In genomic region chr9:127561491-127562270, GRCh38 we compare ENCODE assay signal across 8 cellular contexts. TPM values are rescaled to one million over a fixed set of nuclear protein-coding genes. Genes with fewer than 3 reads are reported as not detected.
DNase-seq lines count a peak whose midpoint lies in the region; ATAC-seq, FAIRE-seq and TF ChIP-seq lines count a peak whose summit lies in the region.

No MANE protein-coding gene starts in this region.

- peak overlapping the region; percentile 40; the same call in 1 of the 2 replicates for H2AFZ ChIP-seq in K562 (ENCODE audit: low read depth, low read length)
- no peak overlapping the region for H2AFZ ChIP-seq in keratinocyte (ENCODE audit: control insufficient read depth, low read length)

- DNase-seq in NCI-H226 (peak; percentile 99), K562 (ENCODE audit: extremely low read depth in 1 of 4, low spot score in 3 of 4) (peak; percentile 75 to 85 (median 80)), keratinocyte (ENCODE audit: low read depth, low spot score) (peak; percentile 99), suprapubic skin (ENCODE audit: low spot score in 2 of 2) (peak; percentile 95), GM12892 (ENCODE audit: insufficient read length) (no peak)

- in situ Hi-C loops in K562 (cut with MboI), result no loop called here

- CTCF ChIA-PET in K562 (lab: Yijun Ruan, JAX; ENCODE audit: low intra/inter-chr PET ratio), result no interaction called here

- H3K4me1 ChIP-seq in K562 (replicated peaks in 1 of 2; ENCODE audit: control insufficient read depth in 2 of 2, insufficient read depth in 2 of 2, low read length in 2 of 2) (peaks cover 37 to 50% of the 10 kb centered on the region in 2 experiments), keratinocyte (ENCODE audit: control insufficient read depth, extremely low read depth, insufficient read depth, low read length) (peaks cover 86% of the 10 kb centered on the region), suprapubic skin (peaks cover 93% of the 10 kb centered on the region)

- ATAC-seq in K562, result peak; percentile 92
- no peak for ATAC-seq in GM21723 (IDR thresholded peaks at IDR 0.05; ENCODE audit: unreplicated experiment)
- no peak for ATAC-seq in HG03354 (IDR thresholded peaks at IDR 0.05; ENCODE audit: poor library complexity, severe bottlenecking, unreplicated experiment)

- no peak for TF ChIP-seq RAD21 in K562 (CRISPR knock-in tag; conservative IDR thresholded peaks at IDR 0.05 in 1 of 2, IDR thresholded peaks at IDR 0.05 in 1 of 2)

- no peak for TF ChIP-seq POLR2A in K562 (conservative IDR thresholded peaks at IDR 0.05)
- TF ChIP-seq POLR2A in suprapubic skin (IDR thresholded peaks at IDR 0.05), result no peak
- no peak for TF ChIP-seq POLR2A in GM12892 (IDR thresholded peaks at IDR 0.05; ENCODE audit: low read depth, low read length)

- no peaks in the 10 kb centered on the region for H3K9me3 ChIP-seq in K562 (replicated peaks; ENCODE audit: control insufficient read depth, insufficient read depth, low read depth, low read length)
- H3K9me3 ChIP-seq in keratinocyte (ENCODE audit: control insufficient read depth, low read depth, low read length), result no peaks in the 10 kb centered on the region
- H3K9me3 ChIP-seq in suprapubic skin, result no peaks in the 10 kb centered on the region

- H3K4me3 ChIP-seq in K562, result no peak overlapping the region; the same call in 1 of the 2 replicates
- peak overlapping the region in 1 of 3 experiments; percentile 15 for H3K4me3 ChIP-seq in keratinocyte (ENCODE audit: control insufficient read depth in 2 of 3, extremely low read depth in 1 of 3, insufficient read depth in 2 of 3, low read depth in 1 of 3, low read length in 3 of 3)
- no peak overlapping the region for H3K4me3 ChIP-seq in suprapubic skin

- peak overlapping the region; percentile 22 for H3K27ac ChIP-seq in C4-2B
- H3K27ac ChIP-seq in K562 (ENCODE audit: extremely low read depth, low read depth, low read length), result peak overlapping the region; percentile 72; the same call in 2 of the 3 replicates
- peak overlapping the region; percentile 80 for H3K27ac ChIP-seq in keratinocyte (ENCODE audit: control insufficient read depth, insufficient read depth, low read length)
- peak overlapping the region; percentile 82 for H3K27ac ChIP-seq in suprapubic skin

- 15% methylated on average over 14 of the region's 16 CpGs for WGBS in K562 (ENCODE audit: insufficient coverage, low coverage, missing lambda C conversion rate)
- 16% methylated on average over 16 of the region's 16 CpGs for WGBS in suprapubic skin

- POLR2A ChIA-PET in K562 (lab: Yijun Ruan, JAX), result interaction anchor here (0.6 to 2.1 kb wide), 4 partner anchors 8 to 449 kb away, joined by 3 to 10 read pairs (median 4); no protein-coding TSS in a partner anchor

- H3K9me1 ChIP-seq in K562 (ENCODE audit: control insufficient read depth, insufficient read depth, low read length) (no peaks in the 10 kb centered on the region), keratinocyte (ENCODE audit: control insufficient read depth, extremely low read depth, insufficient read depth, low read length) (peaks cover 3% of the 10 kb centered on the region)

- peak; percentile 96 for FAIRE-seq in K562 (lab: Jason Lieb, UNC)
- peak; percentile 95 for FAIRE-seq in keratinocyte (lab: Jason Lieb, UNC)
- no peak for FAIRE-seq in GM12892 (lab: Jason Lieb, UNC)

- peak; percentile 35; the same call in 1 of the 2 replicates for TF ChIP-seq EP300 in K562 (IDR thresholded peaks at IDR 0.05; ENCODE audit: low read length)
- TF ChIP-seq EP300 in suprapubic skin (IDR thresholded peaks at IDR 0.05), result no peak

- H3K79me2 ChIP-seq in K562 (ENCODE audit: control insufficient read depth, insufficient read depth, low read length) (peaks cover 89% of the 10 kb centered on the region), keratinocyte (ENCODE audit: control insufficient read depth, insufficient read depth, low read length) (peaks cover 91% of the 10 kb centered on the region)

- peak overlapping the region; percentile 56 for H3K4me2 ChIP-seq in K562 (ENCODE audit: insufficient read depth, low read length)
- peak overlapping the region; percentile 78 for H3K4me2 ChIP-seq in keratinocyte (ENCODE audit: control insufficient read depth, extremely low read depth, insufficient read depth, low read depth, low read length)

- H3K27me3 ChIP-seq in K562 (ENCODE audit: control insufficient read depth in 2 of 2, insufficient read depth in 2 of 2, low read length in 2 of 2) (no peaks in the 10 kb centered on the region), keratinocyte (ENCODE audit: control insufficient read depth, extremely low read depth, insufficient read depth, low read length) (no peaks in the 10 kb centered on the region), suprapubic skin (no peaks in the 10 kb centered on the region)

- no peak for TF ChIP-seq CTCF in C4-2B (conservative IDR thresholded peaks at IDR 0.05)
- TF ChIP-seq CTCF in K562 (IDR thresholded peaks at IDR 0.05 in 2 of 3, conservative IDR thresholded peaks at IDR 0.05 in 1 of 3; ENCODE audit: insufficient read depth in 2 of 3, low read depth in 1 of 3, low read length in 3 of 3), result no peak
- no peak for TF ChIP-seq CTCF in keratinocyte (optimal IDR thresholded peaks at IDR 0.05 in 1 of 3, IDR thresholded peaks at IDR 0.05 in 1 of 3, conservative IDR thresholded peaks at IDR 0.05 in 1 of 3; ENCODE audit: extremely low read depth in 1 of 3, insufficient read depth in 2 of 3, low read length in 3 of 3)
- no peak for TF ChIP-seq CTCF in suprapubic skin (IDR thresholded peaks at IDR 0.05)

- no TSS peak for BruUV-seq in K562 (replicated peaks; lab: Mats Ljungman, UMichigan)

- H3K36me3 ChIP-seq in K562 (ENCODE audit: control insufficient read depth, insufficient read depth, low read length), result peaks cover 72% of the 10 kb centered on the region; the same call in 2 of the 3 replicates
- H3K36me3 ChIP-seq in keratinocyte (ENCODE audit: control insufficient read depth in 2 of 2, extremely low read depth in 1 of 2, insufficient read depth in 2 of 2, low read length in 2 of 2), result peaks cover 40 to 65% of the 10 kb centered on the region in 2 experiments
- H3K36me3 ChIP-seq in suprapubic skin, result peaks cover 7% of the 10 kb centered on the region

- H4K20me1 ChIP-seq in K562 (replicated peaks; ENCODE audit: control insufficient read depth, insufficient read depth, low read length) (peaks cover 20% of the 10 kb centered on the region), keratinocyte (ENCODE audit: control insufficient read depth, extremely low read depth, insufficient read depth, low read length) (peaks cover 17% of the 10 kb centered on the region)

- intact Hi-C loops in K562 (cut with micrococcal nuclease), result no loop called here

- dilution Hi-C loops in keratinocyte (cut with MboI; ENCODE audit: extremely low pct_ligation_motif_present, low sequenced_read_pairs), result no loop called here

- H3K9ac ChIP-seq in K562 (ENCODE audit: insufficient read depth in 1 of 2, low read depth in 2 of 2, low read length in 2 of 2) (peak overlapping the region; percentile 17 to 70; a peak in 2 of 4 replicates), keratinocyte (ENCODE audit: control insufficient read depth, extremely low read depth, insufficient read depth, low read length) (peak overlapping the region; percentile 7)

TF ChIP-seq in K562, 482 proteins besides CTCF, POLR2A, EP300 and RAD21 (continues in another document):
- TF ChIP-seq ZBTB7A (IDR thresholded peaks at IDR 0.05; ENCODE audit: borderline replicate concordance, control insufficient read depth, low read depth, low read length) (peak; percentile 85; the same call in 1 of the 2 replicates), SMARCA4 (IDR thresholded peaks at IDR 0.05) (peak; percentile 90), BRF1 (IDR thresholded peaks at IDR 0.05; ENCODE audit: borderline replicate concordance, extremely low read depth, insufficient read length) (no peak), PREB (CRISPR knock-in tag; IDR thresholded peaks at IDR 0.05) (0 out of 2 replicates have a peak, but pooled peaks have one; percentile 25)

RNA-seq across cellular contexts. Expression of gene STXBP1, which starts 50.4 kb away (rescaled TPM):
- 36.4 and 43.1 TPM in 2 replicates for total RNA-seq in K562 (2011; cell fraction: chromatin; rRNA removed; ENCODE audit: low replicate concordance)
- 15.3 and 19.2 TPM in 2 replicates for total RNA-seq in K562 (2011; cell fraction: nucleolus; rRNA removed)
- total RNA-seq in K562 (2011; cell fraction: nucleoplasm; rRNA removed), result 30.8 and 40.9 TPM in 2 replicates
- total RNA-seq in K562 (2014; rRNA removed) (9.7 and 14.7 TPM in 2 replicates), K562 (2014; rRNA removed; fragmentation: Illumina TruSeq; extraction: Trizol) (5.6 and 6.0 TPM in 2 replicates), K562 (2015; rRNA removed; fragmentation: Illumina TruSeq; extraction: Trizol) (4.4 and 4.6 TPM in 2 replicates), K562 (2021) (32.5 and 35.1 TPM in 2 replicates), suprapubic skin (10 to 100 TPM; 18.4 to 28.2 (median 24.5) TPM)
- polyA plus RNA-seq in K562 (2011; rRNA removed) (11.1 and 15.9 TPM in 2 replicates), K562 (2014; fragmentation: Illumina TruSeq; extraction: Trizol) (20.2 and 23.8 TPM in 2 replicates), K562 (2014; fragmentation: Nextera tagmentation; extraction: Ambion mirVana) (1 to 10 TPM; 6.2 to 8.1 TPM), K562 (2014; rRNA removed) (10.9 and 12.7 TPM in 2 replicates), keratinocyte (7.8 to 22.2 TPM (median 17.1 TPM) in 3 replicates)
- polyA plus RNA-seq in K562 (2011; cell fraction: cytosol; rRNA removed), result 9.6 and 10.4 TPM in 2 replicates
- 19.9 and 22.9 TPM in 2 replicates for polyA plus RNA-seq in K562 (2011; cell fraction: nucleus; rRNA removed)
- 24.2 and 28.8 TPM in 2 replicates for polyA plus RNA-seq in K562 (2012)
- polyA minus RNA-seq in K562 (2011; rRNA and poly(A)+ RNA removed), result 9.1 and 12.1 TPM in 2 replicates
- 15.6 and 23.9 TPM in 2 replicates for polyA minus RNA-seq in K562 (2011; cell fraction: cytosol; rRNA and poly(A)+ RNA removed)
- polyA minus RNA-seq in K562 (2011; cell fraction: nucleus; rRNA and poly(A)+ RNA removed), result 7.0 and 13.6 TPM in 2 replicates
- polyA plus RNA-seq in keratinocyte (2011; ENCODE audit: low read depth), result 19.1 TPM
- 26.8 and 30.2 TPM in 2 replicates for polyA plus RNA-seq in keratinocyte (2011; cell fraction: cytosol; rRNA removed)
- 37.0 and 43.4 TPM in 2 replicates for polyA plus RNA-seq in keratinocyte (2011; cell fraction: nucleus; rRNA removed)
- polyA plus RNA-seq in keratinocyte (2012; ENCODE audit: low replicate concordance), result 22.7 and 30.0 TPM in 2 replicates
- polyA minus RNA-seq in keratinocyte, result 18.2 to 43.8 TPM (median 24.5 TPM) in 3 replicates
- 21.1 TPM for polyA minus RNA-seq in keratinocyte (2011; cell fraction: cytosol; rRNA and poly(A)+ RNA removed)
- polyA minus RNA-seq in keratinocyte (2011; cell fraction: nucleus; rRNA and poly(A)+ RNA removed), result 16.2 and 26.9 TPM in 2 replicates
- 1.8 TPM for polyA plus RNA-seq in GM12892 (2012; ENCODE audit: missing spikeins)

Comparison
In these comparisons a context has a peak if more than half of its experiments do, and no peak if none do; other contexts are left out.
1. H3K27ac ChIP-seq: peak in every context shown above with its lines; median percentile 82 in suprapubic skin; 80 in keratinocyte; 72 in K562; 22 in C4-2B.